10 cellular contexts compared by ENCODE assay signal in the genomic region with DNA sequence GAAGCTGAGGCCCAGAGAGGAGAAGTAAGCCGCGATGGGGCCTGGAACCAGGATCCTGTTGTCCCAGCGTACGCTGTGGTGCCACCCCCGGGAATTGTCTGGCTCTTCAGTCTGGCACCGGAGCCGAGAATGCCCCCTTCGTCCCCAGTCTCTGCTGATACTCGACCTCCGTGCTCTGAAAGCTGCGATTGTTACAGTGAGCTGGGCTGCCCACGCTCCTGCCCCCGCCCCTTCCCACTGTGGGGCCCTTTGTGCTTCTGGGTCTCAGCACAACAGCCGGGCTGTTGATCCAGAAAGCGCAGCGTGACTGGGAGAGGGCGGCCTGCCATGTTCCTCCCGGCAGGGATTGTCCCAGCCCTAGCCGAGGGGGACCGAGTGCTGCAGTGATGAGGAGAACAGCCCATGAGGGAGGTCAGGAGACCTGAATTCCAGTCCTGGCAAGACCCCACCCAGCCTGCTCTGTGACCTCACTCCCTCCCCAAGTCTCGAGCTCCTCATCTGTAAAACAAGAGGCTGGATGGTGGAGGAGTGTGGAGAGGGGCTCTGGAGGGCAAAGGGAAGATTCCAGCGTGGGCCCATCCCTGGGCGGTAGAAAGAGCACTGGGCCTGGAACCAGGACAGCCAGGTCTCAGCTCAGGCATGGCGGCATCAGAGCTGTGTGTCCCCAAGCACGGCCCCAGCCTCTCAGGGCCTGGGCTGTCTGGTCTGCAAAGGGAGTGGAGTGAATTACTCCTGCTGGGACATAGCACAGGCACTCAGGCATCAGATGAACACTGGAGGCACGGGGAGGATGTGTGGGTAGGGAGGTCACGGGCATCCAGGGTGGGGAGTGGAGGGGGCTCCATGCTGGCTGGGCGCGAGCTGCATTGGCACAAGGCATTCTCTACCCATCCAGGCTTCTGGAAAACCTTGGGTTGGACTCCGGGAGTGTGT. TPM values are rescaled to one million over a fixed set of nuclear protein-coding genes. Genes with fewer than 3 reads are reported as not detected.
DNase-seq lines count a peak whose midpoint lies in the region; ATAC-seq, FAIRE-seq and TF ChIP-seq lines count a peak whose summit lies in the region.
"Had no signal": no experiment of that assay in that cellular context is flagged by ENCODE, and none has a peak within 500 bp of the region (broad histone marks: within the 10 kb centered on the region; RNA-seq: fewer than 3 reads in every experiment).

No MANE protein-coding gene starts in this region.

- H3K27ac ChIP-seq in lower lobe of right lung (no peak overlapping the region), sigmoid colon (peak overlapping the region; percentile 82 to 93 (median 89))
- H3K27ac ChIP-seq: brain microvascular endothelial cell had no signal

- POLR2A ChIA-PET in Caco-2 (lab: Charles Lee): no interaction called here

- no peak for FAIRE-seq in urothelium cell line (lab: Jason Lieb, UNC)

- no peaks in the 10 kb centered on the region for H3K27me3 Mint-ChIP-seq in Caco-2 (ENCODE audit: insufficient read depth, unreplicated experiment)
- peaks cover 2 to 7% (median 5%) of the 10 kb centered on the region in 3 donors for H3K27me3 Mint-ChIP-seq in CD14-positive monocyte (ENCODE audit: low read depth in 3 of 3)

- H3K27me3 ChIP-seq in Caco-2 (replicated peaks; ENCODE audit: control insufficient read depth, insufficient read depth, low read length): no peaks in the 10 kb centered on the region
- no peaks in the 10 kb centered on the region for H3K27me3 ChIP-seq in lower lobe of right lung (ENCODE audit: low read depth)
- no peaks in the 10 kb centered on the region for H3K27me3 ChIP-seq in sigmoid colon
- H3K27me3 ChIP-seq: brain microvascular endothelial cell had no signal

- CTCF ChIA-PET in Caco-2 (lab: Charles Lee): interaction anchor here (0.8 to 1.0 kb wide), 2 partner anchors 26 to 142 kb away, joined by 3 read pairs; no protein-coding TSS in a partner anchor

- no peaks in the 10 kb centered on the region for H3K4me1 ChIP-seq in Caco-2
- H3K4me1 ChIP-seq in lower lobe of right lung: peaks cover 5% of the 10 kb centered on the region
- peaks cover 0 to 98% (median 95%) of the 10 kb centered on the region in 4 donors for H3K4me1 ChIP-seq in sigmoid colon

- 89 to 90% methylated on average over 30 of the region's 30 CpGs for WGBS in sigmoid colon, 2 donors

- intact Hi-C loops in Caco-2 (cut with micrococcal nuclease; ENCODE audit: unreplicated experiment): no loop called here
- intact Hi-C loops in lower lobe of right lung (cut with DNase I): no loop called here
- intact Hi-C loops in sigmoid colon (cut with DNase I): loop anchor here (5.0 kb wide), 1 partner anchor 43 kb away; the partner anchor contains the start of gene TSPAN15
- intact Hi-C loops in CD14-positive monocyte (cut with micrococcal nuclease): no loop called here

- ATAC-seq in lower lobe of right lung: no peak
- ATAC-seq: activated T-cell treated with anti-CD3 and anti-CD28 coated beads, Interleukin-2, amount 50 U/mL, for 72 hours had no signal

- no peaks in the 10 kb centered on the region for H3K36me3 ChIP-seq in Caco-2 (ENCODE audit: control insufficient read depth, insufficient read depth, low read length)
- H3K36me3 ChIP-seq in lower lobe of right lung: peaks cover 8% of the 10 kb centered on the region
- H3K36me3 ChIP-seq in sigmoid colon: peaks cover 0 to 8% (median 0%) of the 10 kb centered on the region in 4 donors
- H3K36me3 ChIP-seq: brain microvascular endothelial cell had no signal

- H3K4me3 Mint-ChIP-seq in Caco-2 (ENCODE audit: unreplicated experiment): no peak overlapping the region
- no peak overlapping the region for H3K4me3 Mint-ChIP-seq in CD14-positive monocyte
- H3K4me3 Mint-ChIP-seq: activated T-cell treated with anti-CD3 and anti-CD28 coated beads, Interleukin-2, amount 50 U/mL, for 72 hours had no signal

- peak overlapping the region; percentile 33 for H3K27ac Mint-ChIP-seq in Caco-2 (ENCODE audit: unreplicated experiment)
- no peak overlapping the region for H3K27ac Mint-ChIP-seq in CD14-positive monocyte
- H3K27ac Mint-ChIP-seq: activated T-cell treated with anti-CD3 and anti-CD28 coated beads, Interleukin-2, amount 50 U/mL, for 72 hours had no signal

- TF ChIP-seq EP300 in sigmoid colon (IDR thresholded peaks at IDR 0.05): no peak

- H3K9me3 ChIP-seq in Caco-2 (no peaks in the 10 kb centered on the region), lower lobe of right lung (no peaks in the 10 kb centered on the region), sigmoid colon (no peaks in the 10 kb centered on the region)

- TF ChIP-seq POLR2A in sigmoid colon (IDR thresholded peaks at IDR 0.05): no peak

- H3K36me3 Mint-ChIP-seq in Caco-2 (ENCODE audit: insufficient read depth, unreplicated experiment) (no peaks in the 10 kb centered on the region), CD14-positive monocyte (no peaks in the 10 kb centered on the region)

- no TSS peak for BruUV-seq in Caco-2 (replicated peaks; lab: Mats Ljungman, UMichigan)

- TF ChIP-seq CTCF in Caco-2 (IDR thresholded peaks at IDR 0.05; ENCODE audit: insufficient read depth in 1 of 2, low read depth in 1 of 2, low read length in 1 of 2, severe bottlenecking in 1 of 2, unreplicated experiment in 1 of 2): no peak
- TF ChIP-seq CTCF in lower lobe of right lung (IDR thresholded peaks at IDR 0.05): no peak
- no peak for TF ChIP-seq CTCF in sigmoid colon (IDR thresholded peaks at IDR 0.05)
- TF ChIP-seq CTCF in CD14-positive monocyte (IDR thresholded peaks at IDR 0.05): no peak

- H3K4me1 Mint-ChIP-seq in Caco-2 (ENCODE audit: low read depth, unreplicated experiment) (peaks cover 8% of the 10 kb centered on the region), CD14-positive monocyte (no peaks in the 10 kb centered on the region)

- H3K4me3 ChIP-seq in Caco-2 (ENCODE audit: low read depth, low read length): no peak overlapping the region
- no peak overlapping the region for H3K4me3 ChIP-seq in lower lobe of right lung
- H3K4me3 ChIP-seq in sigmoid colon: no peak overlapping the region

- peak in 1 of 2 experiments; percentile 38 for DNase-seq in Caco-2
- DNase-seq in cerebellar cortex (ENCODE audit: low spot score): peak; percentile 45
- DNase-seq in lower lobe of right lung: peak; percentile 35
- DNase-seq in sigmoid colon: peak; percentile 79
- DNase-seq in urothelium cell line (ENCODE audit: low spot score): no peak
- DNase-seq in cortex of kidney (lab: John Stamatoyannopoulos, UW): no peak
- no peak for DNase-seq in CD14-positive monocyte (ENCODE audit: low spot score)
- DNase-seq in NCI-H2171 (lab: John Stamatoyannopoulos, UW): no peak
- DNase-seq: activated T-cell treated with anti-CD3 and anti-CD28 coated beads, Interleukin-2, amount 50 U/mL, for 72 hours; brain microvascular endothelial cell had no signal

- H3K9me3 Mint-ChIP-seq in Caco-2 (ENCODE audit: unreplicated experiment) (no peaks in the 10 kb centered on the region), CD14-positive monocyte (peaks cover 0 to 4% (median 2%) of the 10 kb centered on the region in 7 donors)
- H3K9me3 Mint-ChIP-seq: activated T-cell treated with anti-CD3 and anti-CD28 coated beads, Interleukin-2, amount 50 U/mL, for 72 hours had no signal

RNA-seq across cellular contexts. Expression of gene TSPAN15, which starts 43.6 kb away (rescaled TPM):
- total RNA-seq in Caco-2 (2022): 86.5 and 89.0 TPM in 2 replicates
- total RNA-seq in lower lobe of right lung: 46.1 TPM
- 10 to 100 TPM; 55.4 to 76.4 (median 67.4) TPM for total RNA-seq in sigmoid colon
- polyA plus RNA-seq in sigmoid colon: 100 to 1,000 TPM in 1 of 3 donors, 10 to 100 TPM in 2; 43.0 to 100 (median 70.9) TPM
- polyA plus RNA-seq in CD14-positive monocyte: under 1 TPM in 1 of 2 donors, not detected in 1; 0.22 TPM

Comparison
In these comparisons a context has a peak if more than half of its experiments do, and no peak if none do; other contexts are left out.
1. DNase-seq: peak in cerebellar cortex (single experiment), lower lobe of right lung (single experiment) and sigmoid colon (single experiment); none in urothelium cell line (single experiment), cortex of kidney (single experiment), CD14-positive monocyte (single experiment) and NCI-H2171 (single experiment).